14 cellular contexts compared by ENCODE assay signal in the genomic region with DNA sequence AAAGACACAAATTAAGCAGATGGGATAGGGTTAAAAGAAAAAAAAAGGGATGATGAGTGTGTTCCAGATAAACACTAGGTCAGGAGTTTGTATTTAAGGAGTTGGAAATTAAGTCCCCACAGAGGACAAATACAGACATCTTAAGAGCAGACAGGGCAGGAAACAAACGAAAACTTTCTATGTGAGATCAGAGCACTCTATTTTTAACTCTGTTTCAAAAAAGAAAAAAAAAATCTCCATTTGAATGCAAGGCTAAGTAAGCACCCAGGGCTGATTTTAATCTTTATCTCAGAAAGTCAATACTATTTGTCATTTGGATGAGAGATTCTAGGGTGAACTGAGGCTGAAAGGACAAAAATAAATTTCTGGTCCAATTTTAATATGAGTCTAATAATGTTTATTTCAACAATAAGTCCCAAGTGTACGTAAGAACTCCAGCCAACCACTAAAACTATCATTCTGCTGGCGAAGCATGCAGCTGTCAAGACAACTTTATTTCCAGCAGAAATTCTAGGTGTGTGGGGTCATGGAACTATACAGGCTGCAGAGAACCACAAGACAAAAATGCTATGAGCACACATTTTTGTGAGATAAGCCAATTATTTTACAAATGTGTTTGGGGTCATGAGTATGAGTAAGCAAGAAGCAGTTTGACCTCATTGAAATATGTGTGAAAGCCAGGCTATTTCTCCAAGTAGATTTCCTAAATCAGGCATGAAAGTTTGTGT.
A peak's percentile ranks its signal among the peaks of the same experiment; 100 is the strongest.
DNase-seq lines count a peak whose midpoint lies in the region; ATAC-seq and TF ChIP-seq lines count a peak whose summit lies in the region.
"Had no signal": no experiment of that assay in that cellular context is flagged by ENCODE, and none has a peak within 500 bp of the region (broad histone marks: within the 10 kb centered on the region; RNA-seq: fewer than 3 reads in every experiment).

No MANE protein-coding gene starts in this region.

- H3K4me1 ChIP-seq in GM23248 (ENCODE audit: insufficient read depth) (peaks cover 22% of the 10 kb centered on the region), heart right ventricle (peaks cover 0 to 31% (median 6%) of the 10 kb centered on the region in 9 donors), gastrocnemius medialis (no peaks in the 10 kb centered on the region), foreskin keratinocyte (peaks cover 3% of the 10 kb centered on the region)
- H3K4me1 ChIP-seq: Caco-2 had no signal

- H3K4me2 ChIP-seq in GM23248 (ENCODE audit: unreplicated experiment): peak overlapping the region; percentile 49

- H3F3A ChIP-seq in GM23248 (ENCODE audit: insufficient read depth): peaks cover 16% of the 10 kb centered on the region

- peak; percentile 66 for DNase-seq in GM23248
- no peak for DNase-seq in heart right ventricle
- no peak for DNase-seq in gastrocnemius medialis
- DNase-seq in HuH-7 (ENCODE audit: low spot score): no peak
- DNase-seq in NCI-H187 (lab: John Stamatoyannopoulos, UW): no peak
- no peak for DNase-seq in foreskin keratinocyte
- DNase-seq: activated gamma-delta T cell; Caco-2; esophagus squamous epithelium; Kasumi-1; stimulated activated CD4-positive, alpha-beta T cell treated with anti-CD3 and anti-CD28 coated beads, Interleukin-2, amount 100 ng/mL, for 48 hours; stimulated activated naive CD4-positive, alpha-beta T cell treated with Interleukin-2 at 50 U/mL for 16 hours had no signal

- H3K9ac ChIP-seq in GM23248: 0 out of 2 replicates have a peak overlapping the region, but pooled peaks have one; percentile 1

- intact Hi-C loops in heart right ventricle (cut with DNase I): no loop called here
- intact Hi-C loops in gastrocnemius medialis (cut with DNase I; ENCODE audit: low total_unique reads): no loop called here

- TF ChIP-seq CTCF in heart right ventricle (IDR thresholded peaks at IDR 0.05): no peak
- no peak for TF ChIP-seq CTCF in gastrocnemius medialis (IDR thresholded peaks at IDR 0.05 in 4 of 5, conservative IDR thresholded peaks at IDR 0.05 in 1 of 5)
- no peak for TF ChIP-seq CTCF in foreskin keratinocyte (conservative IDR thresholded peaks at IDR 0.05)

- H3K9me2 ChIP-seq in GM23248 (ENCODE audit: insufficient read depth): no peaks in the 10 kb centered on the region

- no peak overlapping the region for H3K27ac ChIP-seq in GM23248
- peak overlapping the region in 3 of 10 donors; percentile 17 to 53 (median 43) for H3K27ac ChIP-seq in heart right ventricle
- H3K27ac ChIP-seq in gastrocnemius medialis: no peak overlapping the region
- H3K27ac ChIP-seq in foreskin keratinocyte: no peak overlapping the region

- H2AFZ ChIP-seq in GM23248: no peak overlapping the region

- H3K27me3 ChIP-seq in GM23248 (replicated peaks; ENCODE audit: insufficient read depth) (peaks cover 4% of the 10 kb centered on the region; the same call in 1 of the 2 replicates), heart right ventricle (no peaks in the 10 kb centered on the region), gastrocnemius medialis (no peaks in the 10 kb centered on the region), foreskin keratinocyte (no peaks in the 10 kb centered on the region)
- H3K27me3 ChIP-seq: esophagus squamous epithelium had no signal

- in situ Hi-C loops in GM23248 (cut with MboI): no loop called here
- in situ Hi-C loops in gastrocnemius medialis (cut with MboI; ENCODE audit: low sequenced_read_pairs in 4 of 4): no loop called here

- no peaks in the 10 kb centered on the region for H3K79me2 ChIP-seq in GM23248 (ENCODE audit: insufficient read depth)

- H4K20me1 ChIP-seq in GM23248 (ENCODE audit: insufficient read depth): no peaks in the 10 kb centered on the region

- TF ChIP-seq POLR2A in gastrocnemius medialis (IDR thresholded peaks at IDR 0.05): no peak

- peak; percentile 63 for ATAC-seq in SK-N-SH treated with all-trans-retinoic acid at 6 μM for 48 hours
- ATAC-seq in heart right ventricle: peak in 7 of 8 donors; percentile 39 to 90 (median 67)
- peak; percentile 36 to 47 for ATAC-seq in gastrocnemius medialis
- ATAC-seq in GM18498 (IDR thresholded peaks at IDR 0.05; ENCODE audit: unreplicated experiment): no peak
- ATAC-seq in foreskin keratinocyte: no peak

- H3K4me3 ChIP-seq in GM23248 (no peak overlapping the region), heart right ventricle (no peak overlapping the region), gastrocnemius medialis (no peak overlapping the region)
- H3K4me3 ChIP-seq: esophagus squamous epithelium had no signal

- H3K9me3 ChIP-seq in GM23248 (ENCODE audit: low read depth) (no peaks in the 10 kb centered on the region), heart right ventricle (no peaks in the 10 kb centered on the region), gastrocnemius medialis (no peaks in the 10 kb centered on the region)
- H3K9me3 ChIP-seq: Caco-2, esophagus squamous epithelium had no signal

- WGBS in GM23248 (ENCODE audit: low coverage in 1 of 2, low lambda C conversion rate in 2 of 2, missing lambda C conversion rate in 2 of 2), 2 experiments: 9 to 12% methylated on average over 3 of the region's 3 CpGs
- WGBS in heart right ventricle, 2 donors: 40 to 43% methylated on average over 3 of the region's 3 CpGs

- H3K36me3 ChIP-seq in GM23248 (ENCODE audit: low read depth) (no peaks in the 10 kb centered on the region), heart right ventricle (no peaks in the 10 kb centered on the region), gastrocnemius medialis (no peaks in the 10 kb centered on the region)
- H3K36me3 ChIP-seq: esophagus squamous epithelium had no signal

TF ChIP-seq in SK-N-SH treated with all-trans-retinoic acid at 6 μM for 48 hours, 23 proteins besides CTCF, POLR2A, EP300 and RAD21 (continues in another document):
- TF ChIP-seq, protein P1, sequence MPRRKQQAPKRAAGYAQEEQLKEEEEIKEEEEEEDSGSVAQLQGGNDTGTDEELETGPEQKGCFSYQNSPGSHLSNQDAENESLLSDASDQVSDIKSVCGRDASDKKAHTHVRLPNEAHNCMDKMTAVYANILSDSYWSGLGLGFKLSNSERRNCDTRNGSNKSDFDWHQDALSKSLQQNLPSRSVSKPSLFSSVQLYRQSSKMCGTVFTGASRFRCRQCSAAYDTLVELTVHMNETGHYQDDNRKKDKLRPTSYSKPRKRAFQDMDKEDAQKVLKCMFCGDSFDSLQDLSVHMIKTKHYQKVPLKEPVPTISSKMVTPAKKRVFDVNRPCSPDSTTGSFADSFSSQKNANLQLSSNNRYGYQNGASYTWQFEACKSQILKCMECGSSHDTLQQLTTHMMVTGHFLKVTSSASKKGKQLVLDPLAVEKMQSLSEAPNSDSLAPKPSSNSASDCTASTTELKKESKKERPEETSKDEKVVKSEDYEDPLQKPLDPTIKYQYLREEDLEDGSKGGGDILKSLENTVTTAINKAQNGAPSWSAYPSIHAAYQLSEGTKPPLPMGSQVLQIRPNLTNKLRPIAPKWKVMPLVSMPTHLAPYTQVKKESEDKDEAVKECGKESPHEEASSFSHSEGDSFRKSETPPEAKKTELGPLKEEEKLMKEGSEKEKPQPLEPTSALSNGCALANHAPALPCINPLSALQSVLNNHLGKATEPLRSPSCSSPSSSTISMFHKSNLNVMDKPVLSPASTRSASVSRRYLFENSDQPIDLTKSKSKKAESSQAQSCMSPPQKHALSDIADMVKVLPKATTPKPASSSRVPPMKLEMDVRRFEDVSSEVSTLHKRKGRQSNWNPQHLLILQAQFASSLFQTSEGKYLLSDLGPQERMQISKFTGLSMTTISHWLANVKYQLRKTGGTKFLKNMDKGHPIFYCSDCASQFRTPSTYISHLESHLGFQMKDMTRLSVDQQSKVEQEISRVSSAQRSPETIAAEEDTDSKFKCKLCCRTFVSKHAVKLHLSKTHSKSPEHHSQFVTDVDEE (CRISPR knock-in tag; IDR thresholded peaks at IDR 0.05): no peak
- TF ChIP-seq TCF4 (CRISPR knock-in tag; IDR thresholded peaks at IDR 0.05; ENCODE audit: borderline replicate concordance) (no peak), BACH2 (CRISPR knock-in tag; IDR thresholded peaks at IDR 0.05; ENCODE audit: borderline replicate concordance) (no peak), ZFP3 (CRISPR knock-in tag; IDR thresholded peaks at IDR 0.05) (no peak), CSDC2 (CRISPR knock-in tag; IDR thresholded peaks at IDR 0.05) (no peak), ZFP30 (CRISPR knock-in tag; IDR thresholded peaks at IDR 0.05) (no peak), ZNF565 (CRISPR knock-in tag; conservative IDR thresholded peaks at IDR 0.05; ENCODE audit: low read depth) (no peak), GLIS3 (CRISPR knock-in tag; IDR thresholded peaks at IDR 0.05) (no peak), ZC3H10 (CRISPR knock-in tag; IDR thresholded peaks at IDR 0.05) (no peak), TOX (CRISPR knock-in tag; IDR thresholded peaks at IDR 0.05; ENCODE audit: borderline replicate concordance) (no peak), ESRRG (CRISPR knock-in tag; IDR thresholded peaks at IDR 0.05) (no peak), ISL1 (CRISPR knock-in tag; IDR thresholded peaks at IDR 0.05) (no peak), RARB (CRISPR knock-in tag; IDR thresholded peaks at IDR 0.05) (no peak), PPARA (CRISPR knock-in tag; IDR thresholded peaks at IDR 0.05; ENCODE audit: borderline replicate concordance) (no peak), SNAI2 (CRISPR knock-in tag; IDR thresholded peaks at IDR 0.05) (no peak)
- TF ChIP-seq, protein P2, sequence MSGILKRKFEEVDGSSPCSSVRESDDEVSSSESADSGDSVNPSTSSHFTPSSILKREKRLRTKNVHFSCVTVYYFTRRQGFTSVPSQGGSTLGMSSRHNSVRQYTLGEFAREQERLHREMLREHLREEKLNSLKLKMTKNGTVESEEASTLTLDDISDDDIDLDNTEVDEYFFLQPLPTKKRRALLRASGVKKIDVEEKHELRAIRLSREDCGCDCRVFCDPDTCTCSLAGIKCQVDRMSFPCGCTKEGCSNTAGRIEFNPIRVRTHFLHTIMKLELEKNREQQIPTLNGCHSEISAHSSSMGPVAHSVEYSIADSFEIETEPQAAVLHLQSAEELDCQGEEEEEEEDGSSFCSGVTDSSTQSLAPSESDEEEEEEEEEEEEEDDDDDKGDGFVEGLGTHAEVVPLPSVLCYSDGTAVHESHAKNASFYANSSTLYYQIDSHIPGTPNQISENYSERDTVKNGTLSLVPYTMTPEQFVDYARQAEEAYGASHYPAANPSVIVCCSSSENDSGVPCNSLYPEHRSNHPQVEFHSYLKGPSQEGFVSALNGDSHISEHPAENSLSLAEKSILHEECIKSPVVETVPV (CRISPR knock-in tag; IDR thresholded peaks at IDR 0.05): no peak

Comparison
In these comparisons a context has a peak if more than half of its experiments do, and no peak if none do; other contexts are left out.
1. ATAC-seq: peak in SK-N-SH treated with all-trans-retinoic acid at 6 μM for 48 hours (single experiment), heart right ventricle (7 of 8) and gastrocnemius medialis (2 of 2); none in GM18498 (single experiment) and foreskin keratinocyte (single experiment).